ENCODE assay signal across 12 cellular contexts in genomic region chr4:102541708-102542107, GRCh38. TPM values are rescaled to one million over a fixed set of nuclear protein-coding genes. Genes with fewer than 3 reads are reported as not detected.
A peak's percentile ranks its signal among the peaks of the same experiment; 100 is the strongest.
DNase-seq lines count a peak whose midpoint lies in the region; ATAC-seq and TF ChIP-seq lines count a peak whose summit lies in the region.
"Had no signal": no experiment of that assay in that cellular context is flagged by ENCODE, and none has a peak within 500 bp of the region (broad histone marks: within the 10 kb centered on the region; RNA-seq: fewer than 3 reads in every experiment).

No MANE protein-coding gene starts in this region.

- H3K4me1 Mint-ChIP-seq in central memory CD8-positive, alpha-beta T cell, result peaks cover 14% of the 10 kb centered on the region

- no peak overlapping the region for H3K23ac ChIP-seq in mesendoderm (ENCODE audit: low read length)

- no peaks in the 10 kb centered on the region for H3K27me3 Mint-ChIP-seq in central memory CD8-positive, alpha-beta T cell

- peak; percentile 25 for TF ChIP-seq CTCF in GM06990 (IDR thresholded peaks at IDR 0.05; ENCODE audit: insufficient read depth, low read length, poor library complexity, severe bottlenecking)

- no peak overlapping the region for H4K5ac ChIP-seq in mesendoderm (ENCODE audit: low read length)

- DNase-seq in GM06990 (ENCODE audit: extremely low read depth, insufficient read length) (no peak), mesendoderm (peak; percentile 79), inferior parietal cortex (ENCODE audit: extremely low spot score) (no peak), HK-2 (ENCODE audit: unreplicated experiment) (no peak)
- DNase-seq in central memory CD8-positive, alpha-beta T cell (ENCODE audit: low spot score in 2 of 2), result no peak
- DNase-seq in stimulated activated CD4-positive, alpha-beta T cell treated with anti-CD3 and anti-CD28 coated beads, Interleukin-4, amount 100 ng/mL, for 4 hours, result no peak
- DNase-seq: activated CD8-positive, alpha-beta memory T cell treated with anti-CD3 and anti-CD28 coated beads, Interleukin-2, amount 50 U/mL, for 48 hours; NCI-H1694 treated with DMSO at 0.1 percent for 48 hours; PC-9; T-helper 9 cell had no signal

- H3K36me3 Mint-ChIP-seq in central memory CD8-positive, alpha-beta T cell (ENCODE audit: insufficient read depth), result peaks cover 55% of the 10 kb centered on the region

- no peak overlapping the region for H3K4ac ChIP-seq in mesendoderm (ENCODE audit: low read depth, low read length)

- no peak overlapping the region for H2BK120ac ChIP-seq in mesendoderm (ENCODE audit: low read depth, low read length)

- H3K27me3 ChIP-seq in GM06990 (replicated peaks; ENCODE audit: control insufficient read depth, insufficient read depth, low read length), result no peaks in the 10 kb centered on the region
- H3K27me3 ChIP-seq in mesendoderm (ENCODE audit: insufficient read depth, low read length, poor library complexity), result no peaks in the 10 kb centered on the region
- H3K27me3 ChIP-seq: neutrophil had no signal

- H3K4me3 ChIP-seq in GM06990 (replicated peaks; ENCODE audit: low read depth, low read length) (no peak overlapping the region), mesendoderm (ENCODE audit: low read length) (no peak overlapping the region)
- H3K4me3 ChIP-seq: PC-9 had no signal

- no peak overlapping the region for H3K27ac ChIP-seq in mesendoderm (ENCODE audit: low read depth, low read length)
- H3K27ac ChIP-seq: neutrophil, PC-9 had no signal

- no peak overlapping the region for H2BK5ac ChIP-seq in mesendoderm (ENCODE audit: low read length)

- H3K4me3 Mint-ChIP-seq in central memory CD8-positive, alpha-beta T cell, result no peak overlapping the region

- TF ChIP-seq EP300 in Ishikawa (IDR thresholded peaks at IDR 0.05; ENCODE audit: borderline replicate concordance), result no peak

- no peak overlapping the region for H3K18ac ChIP-seq in mesendoderm (ENCODE audit: low read length)

- H3K36me3 ChIP-seq in GM06990 (ENCODE audit: control insufficient read depth, insufficient read depth, low read length), result peaks cover 8% of the 10 kb centered on the region
- no peaks in the 10 kb centered on the region for H3K36me3 ChIP-seq in mesendoderm (ENCODE audit: control insufficient read depth, insufficient read depth, low read length)

- no peak overlapping the region for H4K8ac ChIP-seq in mesendoderm (ENCODE audit: low read depth, low read length)

- H3K4me1 ChIP-seq in mesendoderm (ENCODE audit: control insufficient read depth, low read depth, low read length), result no peaks in the 10 kb centered on the region

- H3K79me1 ChIP-seq in mesendoderm (ENCODE audit: low read length), result no peaks in the 10 kb centered on the region

- H3K27ac Mint-ChIP-seq in central memory CD8-positive, alpha-beta T cell (ENCODE audit: low read depth), result peak overlapping the region; percentile 58

- H3K79me2 ChIP-seq in mesendoderm (ENCODE audit: control insufficient read depth, insufficient read depth, low read length), result no peaks in the 10 kb centered on the region

- ATAC-seq in central memory CD8-positive, alpha-beta T cell (replicated peaks; ENCODE audit: extremely low read depth, poor library complexity, severe bottlenecking), result no peak

- no CpG with 5 or more reads among the region's 4 CpGs for WGBS in mesendoderm (ENCODE audit: extremely low coverage, insufficient coverage, low lambda C conversion rate)

- TF ChIP-seq RAD21 in Ishikawa (IDR thresholded peaks at IDR 0.05; ENCODE audit: low read depth), result peak; percentile 15; the same call in 1 of the 2 replicates

- H3K56ac ChIP-seq in mesendoderm (ENCODE audit: low read length), result no peak overlapping the region

- no peak overlapping the region for H2BK15ac ChIP-seq in mesendoderm (replicated peaks; ENCODE audit: low read depth)

- H2AK5ac ChIP-seq in mesendoderm (ENCODE audit: low read length), result no peak overlapping the region

- no peak overlapping the region for H3K4me2 ChIP-seq in mesendoderm (ENCODE audit: low read length)
- H3K4me2 ChIP-seq: PC-9 had no signal

- H3K9me3 Mint-ChIP-seq in central memory CD8-positive, alpha-beta T cell, result no peaks in the 10 kb centered on the region

- H3K9ac ChIP-seq in mesendoderm (ENCODE audit: low read length), result no peak overlapping the region

TF ChIP-seq in Ishikawa, 13 proteins besides CTCF, POLR2A, EP300 and RAD21:
- TF ChIP-seq CREB1 (IDR thresholded peaks at IDR 0.05; ENCODE audit: low read depth), result no peak
- TF ChIP-seq TAF1 (IDR thresholded peaks at IDR 0.05; ENCODE audit: low read depth), result no peak
- no peak for TF ChIP-seq ZBTB7A (IDR thresholded peaks at IDR 0.05; ENCODE audit: low read depth)
- no peak for TF ChIP-seq MAX (IDR thresholded peaks at IDR 0.05)
- no peak for TF ChIP-seq EGR1 (IDR thresholded peaks at IDR 0.05)
- TF ChIP-seq TEAD4 (IDR thresholded peaks at IDR 0.05), result no peak
- TF ChIP-seq FOXM1 (IDR thresholded peaks at IDR 0.05; ENCODE audit: borderline replicate concordance, low read depth), result no peak
- no peak for TF ChIP-seq REST (IDR thresholded peaks at IDR 0.05; ENCODE audit: low read depth)
- no peak for TF ChIP-seq NFIC (IDR thresholded peaks at IDR 0.05)
- no peak for TF ChIP-seq CEBPB (IDR thresholded peaks at IDR 0.05)
- no peak for TF ChIP-seq YY1 (IDR thresholded peaks at IDR 0.05; ENCODE audit: low read depth)
- no peak for TF ChIP-seq USF1 (IDR thresholded peaks at IDR 0.05)
- TF ChIP-seq TCF12 (IDR thresholded peaks at IDR 0.05; ENCODE audit: low read depth), result no peak

RNA-seq across cellular contexts. Expression of gene NFKB1, which starts 40.5 kb away (rescaled TPM):
- 4.9 TPM for polyA plus RNA-seq in mesendoderm (2013, experiment 1 of 2)
- polyA plus RNA-seq in mesendoderm (2013, experiment 2 of 2), result 5.2 TPM
